In genomic region chr17:63646492-63646815, GRCh38 we compare ENCODE assay signal across 8 cellular contexts. TPM values are rescaled to one million over a fixed set of nuclear protein-coding genes. Genes with fewer than 3 reads are reported as not detected.
DNase-seq lines count a peak whose midpoint lies in the region; ATAC-seq and TF ChIP-seq lines count a peak whose summit lies in the region.
"Had no signal": no experiment of that assay in that cellular context is flagged by ENCODE, and none has a peak within 500 bp of the region (broad histone marks: within the 10 kb centered on the region; RNA-seq: fewer than 3 reads in every experiment).

No MANE protein-coding gene starts in this region.

- H3K4me3 Mint-ChIP-seq in Calu3 (ENCODE audit: low read depth, unreplicated experiment): no peak overlapping the region

- H3K4me1 Mint-ChIP-seq in Calu3 (ENCODE audit: low read depth, unreplicated experiment): peaks cover 10% of the 10 kb centered on the region

- H3K9me3 ChIP-seq in Karpas-422 (ENCODE audit: low read length) (no peaks in the 10 kb centered on the region), neutrophil (no peaks in the 10 kb centered on the region)
- H3K9me3 ChIP-seq: thyroid gland had no signal

- TF ChIP-seq CTCF in neutrophil (IDR thresholded peaks at IDR 0.05) (no peak), Calu3 (IDR thresholded peaks at IDR 0.05; ENCODE audit: unreplicated experiment) (no peak)

- ATAC-seq in GM18909 (IDR thresholded peaks at IDR 0.05; ENCODE audit: poor library complexity, unreplicated experiment) (peak; percentile 79), GM21786 (IDR thresholded peaks at IDR 0.05; ENCODE audit: unreplicated experiment) (peak; percentile 91)

- no peaks in the 10 kb centered on the region for H3K9me2 ChIP-seq in Karpas-422 (replicated peaks; ENCODE audit: insufficient read depth, low read length)

- no peak overlapping the region for H3K4me3 ChIP-seq in Karpas-422 (ENCODE audit: low read length)
- H3K4me3 ChIP-seq in neutrophil (ENCODE audit: low read depth in 1 of 2, low read length in 1 of 2): peak overlapping the region; percentile 19 to 48
- H3K4me3 ChIP-seq: thyroid gland had no signal

- H3K4me1 ChIP-seq in Karpas-422 (ENCODE audit: low read length): peaks cover 23% of the 10 kb centered on the region
- peaks cover 99 to 100% of the 10 kb centered on the region in 2 experiments for H3K4me1 ChIP-seq in neutrophil (ENCODE audit: control insufficient read depth in 1 of 2, insufficient read depth in 1 of 2, low read depth in 1 of 2, low read length in 1 of 2)
- H3K4me1 ChIP-seq: thyroid gland had no signal

- H3K27ac Mint-ChIP-seq in Calu3 (ENCODE audit: unreplicated experiment): no peak overlapping the region

- no TSS peak for BruUV-seq in Calu3 (replicated peaks; lab: Mats Ljungman, UMichigan)

- no peak overlapping the region for H3K4me2 ChIP-seq in Karpas-422 (ENCODE audit: low read depth, low read length, poor library complexity, severe bottlenecking)

- H3K27me3 ChIP-seq in Karpas-422 (ENCODE audit: low read length): no peaks in the 10 kb centered on the region
- H3K27me3 ChIP-seq in neutrophil: no peaks in the 10 kb centered on the region
- H3K27me3 ChIP-seq: thyroid gland had no signal

- H3K79me2 ChIP-seq in Karpas-422 (ENCODE audit: low read length): peaks cover 4% of the 10 kb centered on the region; the same call in 1 of the 2 replicates

- no peaks in the 10 kb centered on the region for H3K9me3 Mint-ChIP-seq in Calu3 (ENCODE audit: low read depth, unreplicated experiment)

- DNase-seq in Karpas-422 (peak; percentile 61), Calu3 (no peak), NCI-H524 treated with DMSO at 0.1 percent for 48 hours (lab: John Stamatoyannopoulos, UW) (no peak), NCI-H187 (lab: John Stamatoyannopoulos, UW) (no peak)
- DNase-seq: thyroid gland had no signal

- H3K27ac ChIP-seq in Karpas-422 (ENCODE audit: low read length) (peak overlapping the region; percentile 51; the same call in 1 of the 2 replicates), neutrophil (peak overlapping the region; percentile 93)
- H3K27ac ChIP-seq: thyroid gland had no signal

- no peaks in the 10 kb centered on the region for H3K36me3 ChIP-seq in Karpas-422 (ENCODE audit: insufficient read depth, low read length)
- H3K36me3 ChIP-seq in neutrophil: peaks cover 21% of the 10 kb centered on the region

- CTCF ChIA-PET in Calu3 (lab: Charles Lee): no interaction called here

- H4K20me1 ChIP-seq in Karpas-422 (ENCODE audit: insufficient read depth, low read depth, low read length): no peaks in the 10 kb centered on the region

- H3K27me3 Mint-ChIP-seq in Calu3 (ENCODE audit: unreplicated experiment): no peaks in the 10 kb centered on the region

- H3K9ac ChIP-seq in Karpas-422 (ENCODE audit: low read length): no peak overlapping the region; the same call in 1 of the 2 replicates

- H2AFZ ChIP-seq in Karpas-422 (ENCODE audit: low read length): no peak overlapping the region

- intact Hi-C loops in Calu3 (cut with micrococcal nuclease; ENCODE audit: unreplicated experiment): no loop called here

- no peaks in the 10 kb centered on the region for H3K36me3 Mint-ChIP-seq in Calu3 (ENCODE audit: insufficient read depth, unreplicated experiment)

RNA-seq across cellular contexts. Expression of gene MAP3K3, which starts 24.2 kb away (rescaled TPM):
- 17.8 and 43.4 TPM in 2 replicates for total RNA-seq in Karpas-422 (2014; rRNA removed; shearing (Covaris generic); ENCODE audit: low replicate concordance)
- total RNA-seq in Calu3 (2022): 10.0 and 11.4 TPM in 2 replicates

RNA-seq across cellular contexts. Expression of gene TACO1, which starts 45.8 kb away (rescaled TPM):
- total RNA-seq in Karpas-422 (2014; rRNA removed; shearing (Covaris generic); ENCODE audit: low replicate concordance): 10.7 and 17.9 TPM in 2 replicates
- total RNA-seq in Calu3 (2022): 14.1 and 15.4 TPM in 2 replicates

RNA-seq across cellular contexts. Expression of gene LIMD2, which starts 53.5 kb away (rescaled TPM):
- 200 and 538 TPM in 2 replicates for total RNA-seq in Karpas-422 (2014; rRNA removed; shearing (Covaris generic); ENCODE audit: low replicate concordance)
- total RNA-seq in Calu3 (2022): 5.0 and 8.0 TPM in 2 replicates

Comparison
In these comparisons a context has a peak if more than half of its experiments do, and no peak if none do; other contexts are left out.
1. RNA of gene LIMD2, which starts 53.5 kb away (total RNA-seq): 200 to 538 TPM in Karpas-422; 5.0 to 8.0 TPM in Calu3; every median in the first group is over 10 times any median in the second.